In genomic region chr12:108103087-108103486, GRCh38 we compare ENCODE assay signal across 25 cellular contexts.
"Had no signal": no experiment of that assay in that cellular context is flagged by ENCODE, and none has a peak within 500 bp of the region (broad histone marks: within the 10 kb centered on the region; RNA-seq: fewer than 3 reads in every experiment).

No MANE protein-coding gene starts in this region.

- H3K4me3 ChIP-seq: stomach, suprapubic skin, testis, thoracic aorta, thyroid gland, tibial artery, tibial nerve, transverse colon, upper lobe of left lung, upper lobe of right lung, uterus, vagina had no signal

- DNase-seq: stimulated activated CD4-positive, alpha-beta T cell treated with anti-CD3 and anti-CD28 coated beads, Interleukin-2, amount 100 ng/mL, for 48 hours; stimulated activated CD4-positive, alpha-beta T cell treated with anti-CD3 and anti-CD28 coated beads, Interleukin-4, amount 100 ng/mL, for 1 hour; stimulated activated CD4-positive, alpha-beta T cell treated with anti-CD3 and anti-CD28 coated beads, Interleukin-4, amount 100 ng/mL, for 24 hours; stimulated activated CD4-positive, alpha-beta T cell treated with anti-CD3 and anti-CD28 coated beads, Interleukin-4, amount 100 ng/mL, for 4 hours; stimulated activated CD8-positive, alpha-beta memory T cell treated with anti-CD3 and anti-CD28 coated beads, Interleukin-4, amount 100 ng/mL, for 48 hours; stimulated activated naive B cell treated with anti-CD40 and anti-IgM and Interleukin-4, amounts not matched to agents 10 μg/mL and 1 μg/mL and 100 μg/mL, for 72 hours; stimulated activated naive CD4-positive, alpha-beta T cell; stimulated activated naive CD4-positive, alpha-beta T cell treated with Interleukin-2 at 50 U/mL for 16 hours; stimulated activated naive CD8-positive, alpha-beta T cell treated with anti-CD3 and anti-CD28 coated beads, Interleukin-15, amount 100 ng/mL, for 72 hours; stimulated activated naive CD8-positive, alpha-beta T cell treated with anti-CD3 and anti-CD28 coated beads, Interleukin-15, Interleukin-2, amounts not matched to agents 100 U/mL and 50 U/mL, for 24 hours; stomach; substantia nigra; testis; thyroid gland; tibial artery; transverse colon; trophoblast cell; upper lobe of left lung; upper lobe of right lung; uterus had no signal

- H3K27me3 ChIP-seq: testis, thyroid gland, tibial artery, tibial nerve, transverse colon, upper lobe of left lung, uterus, vagina had no signal

- ATAC-seq: stimulated activated effector memory CD8-positive, alpha-beta T cell treated with anti-CD3 and anti-CD28 coated beads, Interleukin-12 subunit alpha, Interleukin-12 subunit beta, amount 100 ng/mL, for 72 hours; stimulated activated naive CD8-positive, alpha-beta T cell treated with anti-CD3 and anti-CD28 coated beads, Interleukin-15, amount 100 ng/mL, for 72 hours; stimulated activated naive CD8-positive, alpha-beta T cell treated with anti-CD3 and anti-CD28 coated beads, Interleukin-15, Interleukin-2, amounts not matched to agents 100 U/mL and 50 U/mL, for 24 hours had no signal

- H3K4me1 ChIP-seq: stomach, suprapubic skin, testis, tibial artery, tibial nerve, transverse colon, upper lobe of left lung, upper lobe of right lung, uterus, vagina had no signal

- H3K9me3 ChIP-seq: stomach, suprapubic skin, testis, thoracic aorta, thyroid gland, tibial artery, tibial nerve, transverse colon, upper lobe of left lung, upper lobe of right lung, uterus, vagina had no signal

- H3K36me3 ChIP-seq: stomach, suprapubic skin, thoracic aorta, thyroid gland, tibial artery, tibial nerve, transverse colon, upper lobe of left lung, upper lobe of right lung, uterus, vagina had no signal

- H3K27ac ChIP-seq: stomach, suprapubic skin, testis, thoracic aorta, thyroid gland, tibial artery, tibial nerve, transverse colon, upper lobe of left lung, upper lobe of right lung, uterus, vagina had no signal
